Comparison of ENCODE assay signal across 9 cellular contexts in genomic region chr22:50691521-50691920, GRCh38. TPM values are rescaled to one million over a fixed set of nuclear protein-coding genes. Genes with fewer than 3 reads are reported as not detected.
DNase-seq lines count a peak whose midpoint lies in the region; ATAC-seq and TF ChIP-seq lines count a peak whose summit lies in the region.
"Had no signal": no experiment of that assay in that cellular context is flagged by ENCODE, and none has a peak within 500 bp of the region (broad histone marks: within the 10 kb centered on the region; RNA-seq: fewer than 3 reads in every experiment).

No MANE protein-coding gene starts in this region.

- no peak for DNase-seq in AG04449 (ENCODE audit: low read depth, low spot score)
- no peak for DNase-seq in GM10266 (ENCODE audit: extremely low spot score)
- DNase-seq in OCI-LY7 (ENCODE audit: low spot score) = peak; percentile 57
- peak; percentile 74 for DNase-seq in cerebellar cortex (ENCODE audit: low spot score)
- DNase-seq in nephron progenitor cell = peak; percentile 46
- DNase-seq in DMS79 treated with DMSO at 0.1 percent for 48 hours (lab: John Stamatoyannopoulos, UW) = no peak

- H3K9me3 ChIP-seq in OCI-LY7 (ENCODE audit: low read length) = no peaks in the 10 kb centered on the region

- no peaks in the 10 kb centered on the region for H4K20me1 ChIP-seq in OCI-LY7 (ENCODE audit: insufficient read depth, low read length)

- H3K79me2 ChIP-seq in OCI-LY7 (ENCODE audit: insufficient read depth, low read depth, low read length) = no peaks in the 10 kb centered on the region

- no peaks in the 10 kb centered on the region for H3K9me3 Mint-ChIP-seq in nephron progenitor cell
- H3K9me3 Mint-ChIP-seq: stimulated activated naive CD8-positive, alpha-beta T cell treated with anti-CD3 and anti-CD28 coated beads, Interleukin-15, amount 100 ng/mL, for 72 hours had no signal

- no peaks in the 10 kb centered on the region for H3K27me3 Mint-ChIP-seq in nephron progenitor cell (ENCODE audit: low read depth, poor library complexity)
- H3K27me3 Mint-ChIP-seq: stimulated activated naive CD8-positive, alpha-beta T cell treated with anti-CD3 and anti-CD28 coated beads, Interleukin-15, amount 100 ng/mL, for 72 hours had no signal

- no peak overlapping the region for H3K4me3 Mint-ChIP-seq in nephron progenitor cell
- H3K4me3 Mint-ChIP-seq: stimulated activated naive CD8-positive, alpha-beta T cell treated with anti-CD3 and anti-CD28 coated beads, Interleukin-15, amount 100 ng/mL, for 72 hours had no signal

- no peak overlapping the region for H3K4me2 ChIP-seq in OCI-LY7 (ENCODE audit: low read length)

- H3K36me3 ChIP-seq in OCI-LY7 (ENCODE audit: insufficient read depth, low read length) = no peaks in the 10 kb centered on the region

- no peak overlapping the region for H3K27ac Mint-ChIP-seq in nephron progenitor cell
- H3K27ac Mint-ChIP-seq: stimulated activated naive CD8-positive, alpha-beta T cell treated with anti-CD3 and anti-CD28 coated beads, Interleukin-15, amount 100 ng/mL, for 72 hours had no signal

- peak; percentile 20 for TF ChIP-seq CTCF in AG04449 (IDR thresholded peaks at IDR 0.05; ENCODE audit: insufficient read depth, low read length, missing control alignments)
- peak; percentile 58 for TF ChIP-seq CTCF in GM10266 (IDR thresholded peaks at IDR 0.05; ENCODE audit: control insufficient read depth, insufficient read depth, low read depth, missing control alignments)
- peak; percentile 95 for TF ChIP-seq CTCF in OCI-LY7 (conservative IDR thresholded peaks at IDR 0.05; ENCODE audit: low read length)
- peak; percentile 66 for TF ChIP-seq CTCF in nephron progenitor cell (IDR thresholded peaks at IDR 0.05)

- no peak for ATAC-seq in GM18520 (IDR thresholded peaks at IDR 0.05; ENCODE audit: unreplicated experiment)
- no peak for ATAC-seq in GM18511 (IDR thresholded peaks at IDR 0.05; ENCODE audit: unreplicated experiment)
- ATAC-seq: stimulated activated naive CD8-positive, alpha-beta T cell treated with anti-CD3 and anti-CD28 coated beads, Interleukin-15, amount 100 ng/mL, for 72 hours had no signal

- CTCF ChIA-PET in AG04449 (lab: Yijun Ruan, JAX) (interaction anchor here (0.7 to 5.7 kb wide), 23 partner anchors 8 to 166 kb away, joined by 3 to 36 read pairs (median 5); partner anchors contain the start of genes ARSA, CPT1B, SCO2 and SHANK3), OCI-LY7 (lab: Charles Lee; ENCODE audit: unreplicated experiment) (no interaction called here)

- no peaks in the 10 kb centered on the region for H3K9me2 ChIP-seq in OCI-LY7 (ENCODE audit: insufficient read depth, low read length)

- peaks cover 29% of the 10 kb centered on the region for H3K36me3 Mint-ChIP-seq in nephron progenitor cell (ENCODE audit: low read depth)

- peaks cover 7% of the 10 kb centered on the region for H3K4me1 ChIP-seq in OCI-LY7 (ENCODE audit: insufficient read depth, low read length, poor library complexity, severe bottlenecking)

- peaks cover 4% of the 10 kb centered on the region for H3K4me1 Mint-ChIP-seq in nephron progenitor cell
- H3K4me1 Mint-ChIP-seq: stimulated activated naive CD8-positive, alpha-beta T cell treated with anti-CD3 and anti-CD28 coated beads, Interleukin-15, amount 100 ng/mL, for 72 hours had no signal

- intact Hi-C loops in OCI-LY7 (cut with micrococcal nuclease; ENCODE audit: unreplicated experiment) = loop anchor here (1.0 to 2.0 kb wide), 2 partner anchors 63 to 147 kb away; partner anchors contain the start of gene ARSA

- H3K27ac ChIP-seq in OCI-LY7 (ENCODE audit: low read depth, low read length, poor library complexity, severe bottlenecking) = no peak overlapping the region

- no peak overlapping the region for H3K4me3 ChIP-seq in AG04449 (ENCODE audit: low read depth, low read length)
- H3K4me3 ChIP-seq in OCI-LY7 (ENCODE audit: low read depth, low read length, poor library complexity, severe bottlenecking) = no peak overlapping the region

- H2AFZ ChIP-seq in OCI-LY7 (ENCODE audit: low read length) = no peak overlapping the region

- no TSS peak for BruUV-seq in OCI-LY7 (replicated peaks; lab: Mats Ljungman, UMichigan)

- POLR2A ChIA-PET in AG04449 (lab: Yijun Ruan, JAX) = no interaction called here
- POLR2A ChIA-PET in OCI-LY7 (lab: Charles Lee) = interaction anchor here (0.7 kb wide), 1 partner anchor 415 kb away, joined by 5 read pairs; no protein-coding TSS in a partner anchor

RNA-seq across cellular contexts. Expression of gene SHANK3, which starts 18.9 kb away (rescaled TPM):
- total RNA-seq in OCI-LY7 (2014; rRNA removed; shearing (Covaris generic)) = not detected in 2 replicates
- 0.07 and 0.15 TPM in 2 replicates for total RNA-seq in OCI-LY7 (2022)

RNA-seq across cellular contexts. Expression of gene ACR, which starts 46.5 kb away (rescaled TPM):
- total RNA-seq in OCI-LY7 (2014; rRNA removed; shearing (Covaris generic)) = not detected in 2 replicates
- not detected in 2 replicates for total RNA-seq in OCI-LY7 (2022)

Comparison
In these comparisons a context has a peak if more than half of its experiments do, and no peak if none do; other contexts are left out.
1. DNase-seq: peak in OCI-LY7 (single experiment), cerebellar cortex (single experiment) and nephron progenitor cell (single experiment); none in AG04449 (single experiment), GM10266 (single experiment) and DMS79 treated with DMSO at 0.1 percent for 48 hours (single experiment).
2. CTCF ChIP-seq: peak in every context shown above with its lines; median percentile 95 in OCI-LY7; 66 in nephron progenitor cell; 58 in GM10266; 20 in AG04449.